ENCODE assay signal across 6 cellular contexts in the genomic region with DNA sequence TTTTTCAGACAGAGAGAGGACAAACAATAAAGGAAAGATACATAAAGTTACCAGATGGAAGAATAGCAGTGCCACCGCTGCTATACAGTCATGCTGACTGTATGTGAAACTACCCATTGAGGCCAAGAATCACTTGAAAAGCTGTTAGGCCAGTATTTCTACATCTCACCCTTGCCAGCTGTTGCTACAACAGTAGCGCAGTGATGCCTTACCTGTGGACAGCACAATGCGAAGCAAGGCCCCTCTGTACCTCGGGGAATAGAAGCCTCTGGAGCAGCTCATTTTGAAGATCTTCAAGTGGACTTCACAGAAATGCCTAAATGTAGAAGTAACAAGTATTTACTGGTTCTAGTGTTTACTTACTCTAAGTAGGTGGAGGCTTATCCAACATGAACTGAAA. TPM values are rescaled to one million over a fixed set of nuclear protein-coding genes. Genes with fewer than 3 reads are reported as not detected.
"Had no signal": no experiment of that assay in that cellular context is flagged by ENCODE, and none has a peak within 500 bp of the region (broad histone marks: within the 10 kb centered on the region; RNA-seq: fewer than 3 reads in every experiment).

No MANE protein-coding gene starts in this region.

RNA-seq across cellular contexts. Expression of a gene that starts 4.7 kb away (rescaled TPM):
- total RNA-seq: K562, M059J, PC-9, Right ventricle myocardium superior, RPMI7951, SJSA1 had no signal

RNA-seq across cellular contexts. Expression of a gene that starts 45.1 kb away (rescaled TPM):
- total RNA-seq: M059J, PC-9, Right ventricle myocardium superior, RPMI7951, SJSA1 had no signal

RNA-seq across cellular contexts. Expression of a gene that starts 49.0 kb away (rescaled TPM):
- total RNA-seq: K562, M059J, PC-9, Right ventricle myocardium superior, RPMI7951, SJSA1 had no signal
